In genomic region chr3:188174309-188175044, GRCh38 we compare ENCODE assay signal across 10 cellular contexts. TPM values are rescaled to one million over a fixed set of nuclear protein-coding genes. Genes with fewer than 3 reads are reported as not detected.
A peak's percentile ranks its signal among the peaks of the same experiment; 100 is the strongest.
DNase-seq lines count a peak whose midpoint lies in the region; ATAC-seq and TF ChIP-seq lines count a peak whose summit lies in the region.
"Had no signal": no experiment of that assay in that cellular context is flagged by ENCODE, and none has a peak within 500 bp of the region (broad histone marks: within the 10 kb centered on the region; RNA-seq: fewer than 3 reads in every experiment).

No MANE protein-coding gene starts in this region.

- no peak overlapping the region for H3K27ac ChIP-seq in upper lobe of left lung

- no peaks in the 10 kb centered on the region for H3K27me3 ChIP-seq in upper lobe of left lung

- TF ChIP-seq EP300 in upper lobe of left lung (IDR thresholded peaks at IDR 0.05), result no peak

- peaks cover 16 to 39% (median 30%) of the 10 kb centered on the region in 4 donors for H3K4me1 ChIP-seq in upper lobe of left lung

- H3K36me3 ChIP-seq in upper lobe of left lung, result peaks cover 0 to 3% (median 0%) of the 10 kb centered on the region in 4 donors

- H3K9me3 ChIP-seq in upper lobe of left lung, result no peaks in the 10 kb centered on the region

- DNase-seq in DMS53 treated with DMSO at 0.1 percent for 48 hours (lab: John Stamatoyannopoulos, UW; ENCODE audit: unreplicated experiment) (peak; percentile 36), MV-4-11 (lab: John Stamatoyannopoulos, UW) (peak; percentile 25), SHP77 treated with DMSO at 0.1 percent for 48 hours (lab: John Stamatoyannopoulos, UW) (peak; percentile 12), neural crest cell (ENCODE audit: low read depth, low spot score) (no peak), upper lobe of left lung (no peak), cortex of kidney (lab: John Stamatoyannopoulos, UW) (no peak), HuH-7 (ENCODE audit: low spot score) (no peak)
- DNase-seq: activated CD8-positive, alpha-beta memory T cell treated with anti-CD3 and anti-CD28 coated beads, Interleukin-2, amount 10 ng/mL, durations not matched to agents 7 days and 5 days; NCI-H1105 had no signal

- no peaks in the 10 kb centered on the region for H3K9me3 Mint-ChIP-seq in neural crest cell

- no peak for TF ChIP-seq POLR2A in upper lobe of left lung (IDR thresholded peaks at IDR 0.05)

- no peaks in the 10 kb centered on the region for H3K27me3 Mint-ChIP-seq in neural crest cell (ENCODE audit: low read depth)
- H3K27me3 Mint-ChIP-seq: activated CD8-positive, alpha-beta memory T cell treated with anti-CD3 and anti-CD28 coated beads, Interleukin-2, amount 10 ng/mL, durations not matched to agents 7 days and 5 days had no signal

- no peak overlapping the region for H3K4me3 Mint-ChIP-seq in neural crest cell
- H3K4me3 Mint-ChIP-seq: activated CD8-positive, alpha-beta memory T cell treated with anti-CD3 and anti-CD28 coated beads, Interleukin-2, amount 10 ng/mL, durations not matched to agents 7 days and 5 days had no signal

- TF ChIP-seq CTCF in neural crest cell (conservative IDR thresholded peaks at IDR 0.05) (no peak), upper lobe of left lung (IDR thresholded peaks at IDR 0.05) (no peak)

- no peaks in the 10 kb centered on the region for H3K36me3 Mint-ChIP-seq in neural crest cell (ENCODE audit: low read depth)

- H3K4me1 Mint-ChIP-seq in neural crest cell, result peaks cover 38% of the 10 kb centered on the region

- H3K4me3 ChIP-seq in upper lobe of left lung, result no peak overlapping the region

- no peak for ATAC-seq in upper lobe of left lung (ENCODE audit: low FRiP score in 2 of 2)
- ATAC-seq: activated CD8-positive, alpha-beta memory T cell treated with anti-CD3 and anti-CD28 coated beads, Interleukin-2, amount 10 ng/mL, durations not matched to agents 7 days and 5 days; sciatic nerve had no signal

- peak overlapping the region; percentile 65 for H3K27ac Mint-ChIP-seq in neural crest cell (ENCODE audit: unreplicated experiment)
- H3K27ac Mint-ChIP-seq: activated CD8-positive, alpha-beta memory T cell treated with anti-CD3 and anti-CD28 coated beads, Interleukin-2, amount 10 ng/mL, durations not matched to agents 7 days and 5 days had no signal

- 89 to 96% methylated on average over 9 of the region's 9 CpGs for WGBS in upper lobe of left lung, 2 donors

RNA-seq across cellular contexts. Expression of gene LPP, which starts 20.5 kb away (rescaled TPM):
- total RNA-seq in neural crest cell (38.7 and 42.1 TPM in 2 replicates), upper lobe of left lung (100 to 1,000 TPM in 4 of 6 donors, 10 to 100 TPM in 2; 86.0 to 196 (median 160) TPM)

Comparison
In these comparisons a context has a peak if more than half of its experiments do, and no peak if none do; other contexts are left out.
1. DNase-seq: peak in DMS53 treated with DMSO at 0.1 percent for 48 hours (single experiment), MV-4-11 (single experiment) and SHP77 treated with DMSO at 0.1 percent for 48 hours (single experiment); none in neural crest cell (single experiment), upper lobe of left lung (0 of 2), cortex of kidney (single experiment) and HuH-7 (single experiment).